8 cellular contexts compared by ENCODE assay signal in the genomic region with DNA sequence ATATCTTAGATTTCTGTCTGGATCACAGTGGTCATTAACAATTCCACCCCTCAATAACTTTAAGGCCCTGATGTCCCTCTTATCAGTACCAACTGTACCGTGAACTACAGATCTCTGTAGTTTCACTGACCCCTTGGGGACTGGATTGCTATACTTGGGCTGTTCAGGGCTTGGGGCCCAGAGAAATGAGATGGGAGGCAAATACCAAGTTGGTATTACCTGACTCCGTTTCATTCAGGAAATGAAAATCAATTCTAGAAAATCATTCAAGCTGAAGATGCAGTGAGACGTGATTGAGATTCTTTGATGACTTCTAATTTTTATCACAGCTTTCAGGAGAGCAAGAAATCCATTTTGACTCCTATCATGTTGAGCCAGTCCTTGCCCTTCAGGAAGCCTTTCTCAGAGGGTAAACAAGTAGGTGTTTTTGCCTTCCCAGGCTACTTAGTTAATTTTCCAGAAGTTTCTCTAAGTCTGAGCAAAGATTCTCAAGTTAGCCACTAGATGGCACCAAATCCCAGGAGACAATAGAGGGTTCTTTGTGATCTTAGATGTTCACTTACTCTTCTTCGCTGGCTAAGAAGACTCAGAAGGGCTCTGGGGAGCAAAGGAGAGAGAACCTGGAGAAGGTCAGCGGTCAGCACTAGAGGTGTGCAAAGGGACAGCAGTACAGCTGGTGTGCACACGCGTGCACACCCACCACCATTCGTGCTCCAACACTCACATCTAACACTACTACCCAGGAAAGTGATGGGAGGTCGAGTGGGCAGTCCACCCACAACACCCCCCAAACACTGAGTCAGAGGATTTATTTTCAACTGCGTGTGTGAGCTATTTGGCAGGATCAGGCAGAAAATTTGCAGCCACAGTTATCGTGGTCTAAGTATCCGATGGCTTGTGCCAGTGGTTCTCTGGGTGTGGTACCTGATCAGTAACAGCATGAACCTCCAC. TPM values are rescaled to one million over a fixed set of nuclear protein-coding genes. Genes with fewer than 3 reads are reported as not detected.
DNase-seq lines count a peak whose midpoint lies in the region; ATAC-seq and TF ChIP-seq lines count a peak whose summit lies in the region.

No MANE protein-coding gene starts in this region.

- no peaks in the 10 kb centered on the region; the same call in none of the 2 replicates for H3K27me3 Mint-ChIP-seq in H9 (ENCODE audit: low read depth)

- H2BK120ac ChIP-seq in H9 (ENCODE audit: low read depth, low read length, poor library complexity, severe bottlenecking), result no peak overlapping the region

- H3K36me3 ChIP-seq in SK-N-SH (replicated peaks in 1 of 2; ENCODE audit: control insufficient read depth in 1 of 2, insufficient read depth in 2 of 2, low read length in 1 of 2), result peaks cover 21 to 29% of the 10 kb centered on the region in 2 experiments
- H3K36me3 ChIP-seq in colonic mucosa, result no peaks in the 10 kb centered on the region
- H3K36me3 ChIP-seq in right lobe of liver, result peaks cover 0 to 10% (median 3%) of the 10 kb centered on the region in 4 donors
- peaks cover 5% of the 10 kb centered on the region for H3K36me3 ChIP-seq in thoracic aorta

- H4K8ac ChIP-seq in H9 (replicated peaks; ENCODE audit: insufficient read length, low read depth, low read length), result no peak overlapping the region

- H3F3A ChIP-seq in SK-N-SH (replicated peaks; ENCODE audit: insufficient read depth), result peaks cover 13% of the 10 kb centered on the region

- H3K4me1 ChIP-seq in H9 (ENCODE audit: insufficient read depth, low read length) (no peaks in the 10 kb centered on the region), SK-N-SH (ENCODE audit: control insufficient read depth in 1 of 2, insufficient read depth in 2 of 2, low read depth in 1 of 2, low read length in 1 of 2) (peaks cover 0 to 6% of the 10 kb centered on the region in 2 experiments; a peak in 2 of 4 replicates), colonic mucosa (no peaks in the 10 kb centered on the region), right lobe of liver (peaks cover 0 to 4% (median 0%) of the 10 kb centered on the region in 4 donors), thoracic aorta (ENCODE audit: control insufficient read depth in 1 of 2, low read depth in 2 of 2) (peaks cover 0 to 16% of the 10 kb centered on the region in 2 donors)

- ATAC-seq in right lobe of liver, result peak; percentile 56 to 79 (median 63)
- ATAC-seq in thoracic aorta (ENCODE audit: insufficient number of reproducible peaks, low FRiP score, low read depth), result no peak

- H3K23ac ChIP-seq in H9 (ENCODE audit: insufficient read length, low read depth, low read length), result no peak overlapping the region

- H4K91ac ChIP-seq in H9 (ENCODE audit: insufficient read length, low read depth, low read length), result no peak overlapping the region

- H4K20me1 ChIP-seq in H9 (ENCODE audit: control insufficient read depth, insufficient read depth, insufficient read length) (no peaks in the 10 kb centered on the region), SK-N-SH (ENCODE audit: insufficient read depth) (peaks cover 17% of the 10 kb centered on the region; the same call in 1 of the 2 replicates)

- peak; percentile 38 for DNase-seq in stimulated activated CD4-positive, alpha-beta T cell treated with anti-CD3 and anti-CD28 coated beads, Interleukin-4, amount 100 ng/mL, for 24 hours
- no peak for DNase-seq in stimulated activated CD4-positive, alpha-beta T cell treated with anti-CD3 and anti-CD28 coated beads, Interleukin-4, amount 100 ng/mL, for 1 hour
- DNase-seq in H9 (peak; percentile 31), M059J (ENCODE audit: low read depth) (peak; percentile 80), SK-N-SH (peak; percentile 58), colonic mucosa (peak; percentile 49), right lobe of liver (no peak), thoracic aorta (ENCODE audit: low spot score) (no peak)

- H3K56ac ChIP-seq in H9 (ENCODE audit: insufficient read length, low read depth, low read length), result no peak overlapping the region

- H3K14ac ChIP-seq in H9 (ENCODE audit: insufficient read depth, low read length), result no peak overlapping the region

- WGBS in H9 (ENCODE audit: extremely low coverage, insufficient read length, low lambda C conversion rate), result no CpG with 5 or more reads among the region's 12 CpGs
- WGBS in SK-N-SH (ENCODE audit: low lambda C conversion rate), result 67% methylated on average over 12 of the region's 12 CpGs
- 31% methylated on average over 8 of the region's 12 CpGs for WGBS in right lobe of liver (ENCODE audit: insufficient coverage, low coverage, low lambda C conversion rate, missing lambda C conversion rate)

- no peak overlapping the region for H2BK5ac ChIP-seq in H9 (ENCODE audit: insufficient read length, low read length)

- no peaks in the 10 kb centered on the region for H3K9me2 ChIP-seq in SK-N-SH

- H3K4me3 Mint-ChIP-seq in H9, result no peak overlapping the region

- TF ChIP-seq EP300 in SK-N-SH (IDR thresholded peaks at IDR 0.05; ENCODE audit: borderline replicate concordance in 1 of 2, low read depth in 1 of 2, low read length in 1 of 2), result no peak

- H4K5ac ChIP-seq in H9 (ENCODE audit: insufficient read length, low read depth, low read length), result no peak overlapping the region

- H3K4me2 ChIP-seq in H9 (ENCODE audit: insufficient read depth, insufficient read length, low read length) (no peak overlapping the region), SK-N-SH (no peak overlapping the region)

- POLR2A ChIA-PET in SK-N-SH (lab: Yijun Ruan, JAX), result no interaction called here

- H3K4me3 ChIP-seq in SK-N-SH (ENCODE audit: low read depth in 2 of 2, low read length in 1 of 2), result no peak overlapping the region
- no peak overlapping the region for H3K4me3 ChIP-seq in colonic mucosa
- H3K4me3 ChIP-seq in right lobe of liver, result no peak overlapping the region
- H3K4me3 ChIP-seq in thoracic aorta, result no peak overlapping the region

- intact Hi-C loops in colonic mucosa (cut with DNase I) (loop anchor here (5.0 to 10.0 kb wide), 3 partner anchors 179 to 387 kb away; partner anchors contain the start of gene ARMCX6), right lobe of liver (cut with DNase I) (no loop called here)

- no peak overlapping the region for H2BK20ac ChIP-seq in H9 (ENCODE audit: low read depth, low read length, poor library complexity, severe bottlenecking)

- no peak overlapping the region for H2BK15ac ChIP-seq in H9 (ENCODE audit: low read depth, low read length)

- peak; percentile 77 for TF ChIP-seq CTCF in H9 (conservative IDR thresholded peaks at IDR 0.05)
- TF ChIP-seq CTCF in SK-N-SH (IDR thresholded peaks at IDR 0.05), result peak; percentile 84
- TF ChIP-seq CTCF in colonic mucosa (IDR thresholded peaks at IDR 0.05), result peak; percentile 82
- peak; percentile 67 to 85 (median 82) for TF ChIP-seq CTCF in right lobe of liver (IDR thresholded peaks at IDR 0.05)
- peak; percentile 63 for TF ChIP-seq CTCF in thoracic aorta (IDR thresholded peaks at IDR 0.05)

- H3K4me1 Mint-ChIP-seq in H9, result peaks cover 25 to 27% of the 10 kb centered on the region in 2 experiments

- peak; percentile 83 for TF ChIP-seq RAD21 in SK-N-SH (IDR thresholded peaks at IDR 0.05; ENCODE audit: low read length)

- H3K18ac ChIP-seq in H9 (ENCODE audit: insufficient read length, low read depth, low read length), result no peak overlapping the region

- H2AK5ac ChIP-seq in H9 (ENCODE audit: insufficient read length, low read length), result no peak overlapping the region

- H3K23me2 ChIP-seq in H9 (ENCODE audit: insufficient read length, low read depth, low read length, poor library complexity, severe bottlenecking), result no peaks in the 10 kb centered on the region

- H3K27me3 ChIP-seq in H9 (ENCODE audit: insufficient read depth, low read length), result no peaks in the 10 kb centered on the region
- no peaks in the 10 kb centered on the region for H3K27me3 ChIP-seq in SK-N-SH (ENCODE audit: insufficient read depth)
- H3K27me3 ChIP-seq in colonic mucosa, result no peaks in the 10 kb centered on the region
- H3K27me3 ChIP-seq in right lobe of liver, result no peaks in the 10 kb centered on the region
- H3K27me3 ChIP-seq in thoracic aorta (replicated peaks; ENCODE audit: insufficient read depth), result no peaks in the 10 kb centered on the region

- H2BK12ac ChIP-seq in H9 (ENCODE audit: insufficient read length, low read depth, low read length), result no peak overlapping the region

- peaks cover 19% of the 10 kb centered on the region for H3K9me3 ChIP-seq in H9 (ENCODE audit: control insufficient read depth, low read depth, low read length)
- H3K9me3 ChIP-seq in SK-N-SH, result no peaks in the 10 kb centered on the region
- no peaks in the 10 kb centered on the region for H3K9me3 ChIP-seq in colonic mucosa
- H3K9me3 ChIP-seq in right lobe of liver, result no peaks in the 10 kb centered on the region
- H3K9me3 ChIP-seq in thoracic aorta, result no peaks in the 10 kb centered on the region

- H3K27ac ChIP-seq in H9 (ENCODE audit: insufficient read length, low read depth, low read length), result peak overlapping the region; percentile 20
- H3K27ac ChIP-seq in SK-N-SH (ENCODE audit: low read depth in 2 of 2, low read length in 1 of 2), result peak overlapping the region; percentile 25 to 47; a peak in 3 of 4 replicates
- H3K27ac ChIP-seq in colonic mucosa, result peak overlapping the region; percentile 50
- H3K27ac ChIP-seq in right lobe of liver, result peak overlapping the region; percentile 61 to 67 (median 64)
- H3K27ac ChIP-seq in thoracic aorta, result peak overlapping the region; percentile 44 to 53

- H3K27ac Mint-ChIP-seq in H9, result peak overlapping the region; percentile 52 to 73 (median 64); a peak in 6 of 7 replicates

- no peaks in the 10 kb centered on the region for H3K79me1 ChIP-seq in H9 (ENCODE audit: insufficient read depth, low read depth, low read length, poor library complexity, severe bottlenecking)

- peaks cover 74 to 78% of the 10 kb centered on the region in 2 experiments for H3K9me3 Mint-ChIP-seq in H9

- H3K9ac ChIP-seq in H9 (ENCODE audit: extremely low read depth, insufficient read length, low read length) (no peak overlapping the region), SK-N-SH (no peak overlapping the region), colonic mucosa (ENCODE audit: low read depth in 2 of 2, low read length in 2 of 2) (peak overlapping the region in 1 of 2 donors; percentile 29)

- no peaks in the 10 kb centered on the region for H3K79me2 ChIP-seq in H9 (ENCODE audit: insufficient read depth, low read length)
- peaks cover 27% of the 10 kb centered on the region for H3K79me2 ChIP-seq in SK-N-SH (ENCODE audit: insufficient read depth)

- H2AFZ ChIP-seq in H9 (ENCODE audit: low read length) (no peak overlapping the region), SK-N-SH (ENCODE audit: low read depth) (no peak overlapping the region)

- CTCF ChIA-PET in SK-N-SH (lab: Yijun Ruan, JAX), result interaction anchor here (0.7 to 3.4 kb wide), 16 partner anchors 8 to 1245 kb away, joined by 3 to 24 read pairs (median 3); partner anchors contain the start of genes ARMCX6, GLA, HNRNPH2 and RPL36A

- no peak for TF ChIP-seq POLR2A in right lobe of liver (IDR thresholded peaks at IDR 0.05)

- H3K36me3 Mint-ChIP-seq in H9 (ENCODE audit: insufficient read depth in 1 of 3, low read depth in 3 of 3), result peaks cover 19 to 34% (median 28%) of the 10 kb centered on the region in 3 experiments

- H3K4ac ChIP-seq in H9 (ENCODE audit: low read depth, low read length), result no peak overlapping the region

- H3T11ph ChIP-seq in H9 (ENCODE audit: low read length), result no peak overlapping the region

RNA-seq across cellular contexts. Expression of gene HNRNPH2, which starts 7.4 kb away (rescaled TPM):
- total RNA-seq in H9 (2021), result 60.2 and 63.2 TPM in 2 replicates
- 56.0 and 82.5 TPM in 2 replicates for total RNA-seq in M059J (2014; rRNA removed; shearing (Covaris generic))
- polyA plus RNA-seq in SK-N-SH (2012; rRNA removed), result 32.5 and 44.9 TPM in 2 replicates
- polyA plus RNA-seq in SK-N-SH (2012; cell fraction: cytosol; rRNA removed), result 56.7 and 75.5 TPM in 2 replicates
- polyA plus RNA-seq in SK-N-SH (2012; cell fraction: nucleus; rRNA removed), result 10.4 and 21.6 TPM in 2 replicates
- 10 to 100 TPM; 61.7 to 72.1 TPM for total RNA-seq in colonic mucosa
- total RNA-seq in right lobe of liver, result 10 to 100 TPM; 19.5 to 38.2 (median 31.1) TPM
- 10 to 100 TPM; 24.9 to 45.6 TPM for total RNA-seq in thoracic aorta

RNA-seq across cellular contexts. Expression of gene GLA, which starts 7.7 kb away (rescaled TPM):
- total RNA-seq in H9 (2021) (40.3 and 41.9 TPM in 2 replicates), colonic mucosa (10 to 100 TPM; 29.9 to 33.9 TPM), right lobe of liver (10 to 100 TPM in 4 of 6 experiments, 1 to 10 TPM in 2; 8.1 to 19.0 (median 15.0) TPM), thoracic aorta (10 to 100 TPM; 17.6 to 23.2 TPM)
- 130 and 154 TPM in 2 replicates for total RNA-seq in M059J (2014; rRNA removed; shearing (Covaris generic))
- polyA plus RNA-seq in SK-N-SH (2012; rRNA removed), result 20.4 and 29.5 TPM in 2 replicates
- polyA plus RNA-seq in SK-N-SH (2012; cell fraction: cytosol; rRNA removed), result 20.5 and 21.6 TPM in 2 replicates
- polyA plus RNA-seq in SK-N-SH (2012; cell fraction: nucleus; rRNA removed), result 25.4 and 52.5 TPM in 2 replicates

RNA-seq across cellular contexts. Expression of gene RPL36A, which starts 24.6 kb away (rescaled TPM):
- total RNA-seq in H9 (2021), result 411 and 428 TPM in 2 replicates
- total RNA-seq in M059J (2014; rRNA removed; shearing (Covaris generic)), result 1,377 and 1,626 TPM in 2 replicates
- polyA plus RNA-seq in SK-N-SH (2012; rRNA removed), result 3,417 and 5,140 TPM in 2 replicates
- 7,024 and 8,541 TPM in 2 replicates for polyA plus RNA-seq in SK-N-SH (2012; cell fraction: cytosol; rRNA removed)
- polyA plus RNA-seq in SK-N-SH (2012; cell fraction: nucleus; rRNA removed), result 893 and 1,047 TPM in 2 replicates
- total RNA-seq in colonic mucosa, result 100 to 1,000 TPM; 132 to 184 TPM
- total RNA-seq in right lobe of liver, result 1,000 to 10,000 TPM in 1 of 6 experiments, 100 to 1,000 TPM in 1, 10 to 100 TPM in 4; 30.5 to 1,059 (median 46.3) TPM
- 1,000 to 10,000 TPM in 1 of 2 donors, 100 to 1,000 TPM in 1; 353 to 1,578 TPM for total RNA-seq in thoracic aorta

RNA-seq across cellular contexts. Expression of gene BTK, which starts 29.5 kb away (rescaled TPM):
- 0.09 and 0.35 TPM in 2 replicates for total RNA-seq in H9 (2021)
- 0.05 TPM in 1 of 2 replicates, not detected in the other for total RNA-seq in M059J (2014; rRNA removed; shearing (Covaris generic))
- polyA plus RNA-seq in SK-N-SH (2012; rRNA removed), result not detected in 2 replicates
- not detected in 2 replicates for polyA plus RNA-seq in SK-N-SH (2012; cell fraction: cytosol; rRNA removed)
- polyA plus RNA-seq in SK-N-SH (2012; cell fraction: nucleus; rRNA removed), result not detected in 2 replicates
- total RNA-seq in colonic mucosa, result 1 to 10 TPM; 1.9 to 3.0 TPM
- 1 to 10 TPM; 1.1 to 4.7 (median 1.8) TPM for total RNA-seq in right lobe of liver
- 1 to 10 TPM; 7.7 to 9.5 TPM for total RNA-seq in thoracic aorta

Comparison
In these comparisons a context has a peak if more than half of its experiments do, and no peak if none do; other contexts are left out.
1. DNase-seq: peak in stimulated activated CD4-positive, alpha-beta T cell treated with anti-CD3 and anti-CD28 coated beads, Interleukin-4, amount 100 ng/mL, for 24 hours (single experiment), H9 (single experiment), M059J (single experiment), SK-N-SH (single experiment) and colonic mucosa (single experiment); none in stimulated activated CD4-positive, alpha-beta T cell treated with anti-CD3 and anti-CD28 coated beads, Interleukin-4, amount 100 ng/mL, for 1 hour (single experiment), right lobe of liver (0 of 3) and thoracic aorta (single experiment).
2. Peak in every context shown above with its lines, with median percentiles within 50 percentile points of each other: H3K27ac ChIP-seq and CTCF ChIP-seq.